Comparison of ENCODE assay signal across 16 cellular contexts in genomic region chr20:48740269-48740603, GRCh38.
DNase-seq lines count a peak whose midpoint lies in the region; ATAC-seq and TF ChIP-seq lines count a peak whose summit lies in the region.
"Had no signal": no experiment of that assay in that cellular context is flagged by ENCODE, and none has a peak within 500 bp of the region (broad histone marks: within the 10 kb centered on the region; RNA-seq: fewer than 3 reads in every experiment).

No MANE protein-coding gene starts in this region.

- H3K27ac Mint-ChIP-seq in activated T-helper 17 cell treated with anti-CD3 and anti-CD28 coated beads, Interleukin-2, amount 50 U/mL, for 72 hours, result peak overlapping the region; percentile 98
- H3K27ac Mint-ChIP-seq in neural crest cell (ENCODE audit: unreplicated experiment) (no peak overlapping the region), nephron progenitor cell (no peak overlapping the region)
- H3K27ac Mint-ChIP-seq: dendritic cell treated with granulocyte-macrophage colony-stimulating factor and Interleukin-4, amounts not matched to agents 40 ng/mL and 50 ng/mL, for 4 days had no signal

- no peaks in the 10 kb centered on the region for H3K9me3 ChIP-seq in WERI-Rb-1 (ENCODE audit: severe bottlenecking)
- H3K9me3 ChIP-seq in mucosa of descending colon, result no peaks in the 10 kb centered on the region
- H3K9me3 ChIP-seq: esophagus muscularis mucosa had no signal

- no peaks in the 10 kb centered on the region for H3K27me3 ChIP-seq in WERI-Rb-1 (ENCODE audit: insufficient read depth, low read depth, severe bottlenecking)

- peaks cover 59% of the 10 kb centered on the region for H3K4me1 Mint-ChIP-seq in activated T-helper 17 cell treated with anti-CD3 and anti-CD28 coated beads, Interleukin-2, amount 50 U/mL, for 72 hours
- peaks cover 53% of the 10 kb centered on the region for H3K4me1 Mint-ChIP-seq in neural crest cell
- H3K4me1 Mint-ChIP-seq in nephron progenitor cell, result peaks cover 46% of the 10 kb centered on the region

- H3K27me3 Mint-ChIP-seq in activated T-helper 17 cell treated with anti-CD3 and anti-CD28 coated beads, Interleukin-2, amount 50 U/mL, for 72 hours, result no peaks in the 10 kb centered on the region
- H3K27me3 Mint-ChIP-seq in neural crest cell (ENCODE audit: low read depth), result no peaks in the 10 kb centered on the region
- H3K27me3 Mint-ChIP-seq in nephron progenitor cell (ENCODE audit: low read depth, poor library complexity), result peaks cover 6% of the 10 kb centered on the region
- H3K27me3 Mint-ChIP-seq: dendritic cell treated with granulocyte-macrophage colony-stimulating factor and Interleukin-4, amounts not matched to agents 40 ng/mL and 50 ng/mL, for 4 days had no signal

- intact Hi-C loops in mucosa of descending colon (cut with DNase I, micrococcal nuclease), result no loop called here

- H3K27ac ChIP-seq in WERI-Rb-1, result no peak overlapping the region
- H3K27ac ChIP-seq: esophagus muscularis mucosa had no signal

- peaks cover 98% of the 10 kb centered on the region for H3K36me3 Mint-ChIP-seq in activated T-helper 17 cell treated with anti-CD3 and anti-CD28 coated beads, Interleukin-2, amount 50 U/mL, for 72 hours (ENCODE audit: low read depth)
- peaks cover 17% of the 10 kb centered on the region for H3K36me3 Mint-ChIP-seq in neural crest cell (ENCODE audit: low read depth)
- H3K36me3 Mint-ChIP-seq in nephron progenitor cell (ENCODE audit: low read depth), result peaks cover 17% of the 10 kb centered on the region

- peaks cover 46% of the 10 kb centered on the region for H3K36me3 ChIP-seq in WERI-Rb-1
- H3K36me3 ChIP-seq in mucosa of descending colon (ENCODE audit: low read depth), result no peaks in the 10 kb centered on the region

- H3K4me3 ChIP-seq in WERI-Rb-1 (ENCODE audit: low read depth, low read length), result no peak overlapping the region
- H3K4me3 ChIP-seq in mucosa of descending colon, result no peak overlapping the region
- H3K4me3 ChIP-seq: esophagus muscularis mucosa had no signal

- ATAC-seq in HG03520 (IDR thresholded peaks at IDR 0.05; ENCODE audit: unreplicated experiment) (peak; percentile 12), mucosa of descending colon (no peak)
- no peak for ATAC-seq in activated T-helper 17 cell treated with anti-CD3 and anti-CD28 coated beads, Interleukin-2, amount 50 U/mL, for 72 hours (replicated peaks)
- ATAC-seq: activated CD4-positive, CD25-positive, alpha-beta regulatory T cell treated with anti-CD3 and anti-CD28 coated beads, Interleukin-2, amount 50 U/mL, for 24 hours; left cardiac atrium had no signal

- no peak for TF ChIP-seq CTCF in neural crest cell (conservative IDR thresholded peaks at IDR 0.05)
- TF ChIP-seq CTCF in WERI-Rb-1 (IDR thresholded peaks at IDR 0.05; ENCODE audit: low read depth, low read length), result no peak
- TF ChIP-seq CTCF in nephron progenitor cell (IDR thresholded peaks at IDR 0.05), result no peak
- TF ChIP-seq CTCF in mucosa of descending colon (IDR thresholded peaks at IDR 0.05), result no peak

- H3K4me3 Mint-ChIP-seq in activated T-helper 17 cell treated with anti-CD3 and anti-CD28 coated beads, Interleukin-2, amount 50 U/mL, for 72 hours, result peak overlapping the region; percentile 80
- H3K4me3 Mint-ChIP-seq in neural crest cell (peak overlapping the region; percentile 14), nephron progenitor cell (no peak overlapping the region)
- H3K4me3 Mint-ChIP-seq: dendritic cell treated with granulocyte-macrophage colony-stimulating factor and Interleukin-4, amounts not matched to agents 40 ng/mL and 50 ng/mL, for 4 days had no signal

- H3K4me1 ChIP-seq in mucosa of descending colon (ENCODE audit: low read depth), result peaks cover 14% of the 10 kb centered on the region

- H3K9me3 Mint-ChIP-seq in activated T-helper 17 cell treated with anti-CD3 and anti-CD28 coated beads, Interleukin-2, amount 50 U/mL, for 72 hours, result no peaks in the 10 kb centered on the region
- H3K9me3 Mint-ChIP-seq in neural crest cell (no peaks in the 10 kb centered on the region), nephron progenitor cell (no peaks in the 10 kb centered on the region)
- H3K9me3 Mint-ChIP-seq: dendritic cell treated with granulocyte-macrophage colony-stimulating factor and Interleukin-4, amounts not matched to agents 40 ng/mL and 50 ng/mL, for 4 days had no signal

- DNase-seq in NCI-H2171 treated with DMSO at 0.1 percent for 48 hours (lab: John Stamatoyannopoulos, UW) (peak; percentile 42), NCI-H2171 (lab: John Stamatoyannopoulos, UW) (no peak), neural crest cell (ENCODE audit: low read depth, low spot score) (no peak), WERI-Rb-1 (no peak), nephron progenitor cell (no peak), mucosa of descending colon (no peak)
- DNase-seq: COR-L47, Karpas-422, left cardiac atrium, NCI-H1436, NCI-H774 had no signal
